Comparison of ENCODE assay signal across 23 cellular contexts in the genomic region with DNA sequence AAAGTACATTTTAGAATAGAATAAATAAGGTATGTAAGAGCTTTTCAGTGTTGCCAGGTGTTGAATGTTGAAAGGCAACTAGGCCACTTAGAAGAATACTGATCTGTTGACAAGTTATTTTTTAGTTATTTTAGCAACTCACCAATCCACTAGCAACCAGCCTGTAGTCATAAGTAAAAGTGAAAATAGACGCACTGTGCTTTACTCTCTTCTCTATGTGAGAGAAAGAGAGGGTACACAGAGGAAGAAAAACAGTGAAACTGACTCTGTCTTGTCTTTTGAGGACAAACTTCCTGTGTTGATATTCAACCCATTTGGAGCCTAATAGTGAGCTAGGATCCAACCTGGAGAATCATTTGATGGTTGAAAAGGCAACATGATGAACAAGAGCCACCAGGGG.
A peak's percentile ranks its signal among the peaks of the same experiment; 100 is the strongest.
DNase-seq lines count a peak whose midpoint lies in the region; ATAC-seq, FAIRE-seq and TF ChIP-seq lines count a peak whose summit lies in the region.
"Had no signal": no experiment of that assay in that cellular context is flagged by ENCODE, and none has a peak within 500 bp of the region (broad histone marks: within the 10 kb centered on the region; RNA-seq: fewer than 3 reads in every experiment).

No MANE protein-coding gene starts in this region.

- FAIRE-seq in GM12892 (lab: Jason Lieb, UNC), result peak; percentile 51
- FAIRE-seq: G401.6, HTR-8/SVneo had no signal

- ATAC-seq in GM21390 (IDR thresholded peaks at IDR 0.05; ENCODE audit: unreplicated experiment) (peak; percentile 65), HG02798 (IDR thresholded peaks at IDR 0.05; ENCODE audit: poor library complexity, unreplicated experiment) (peak; percentile 57)
- ATAC-seq in activated CD8-positive, alpha-beta T cell treated with anti-CD3 and anti-CD28 coated beads, Interleukin-2, amount 10 ng/mL, durations not matched to agents 7 days and 5 days, result no peak
- ATAC-seq: CD8-positive, alpha-beta T cell; Panc1 had no signal

- TF ChIP-seq POLR2A in GM12892 (IDR thresholded peaks at IDR 0.05; ENCODE audit: low read depth, low read length), result no peak

- H3K36me3 Mint-ChIP-seq in chondrocyte (ENCODE audit: low read depth) (no peaks in the 10 kb centered on the region), H9 (ENCODE audit: insufficient read depth in 1 of 3, low read depth in 3 of 3) (no peaks in the 10 kb centered on the region; a peak in 1 of 7 replicates)
- no peaks in the 10 kb centered on the region for H3K36me3 Mint-ChIP-seq in activated CD8-positive, alpha-beta T cell treated with anti-CD3 and anti-CD28 coated beads, Interleukin-2, amount 10 ng/mL, durations not matched to agents 7 days and 5 days (ENCODE audit: low read depth)
- H3K36me3 Mint-ChIP-seq: CD8-positive, alpha-beta T cell had no signal

- no peaks in the 10 kb centered on the region for H3K27me3 ChIP-seq in H9 (ENCODE audit: insufficient read depth, low read length)

- H3K4me1 Mint-ChIP-seq in chondrocyte (ENCODE audit: low read depth) (peaks cover 20% of the 10 kb centered on the region), H9 (peaks cover 10 to 11% of the 10 kb centered on the region in 2 experiments)
- H3K4me1 Mint-ChIP-seq in activated CD8-positive, alpha-beta T cell treated with anti-CD3 and anti-CD28 coated beads, Interleukin-2, amount 10 ng/mL, durations not matched to agents 7 days and 5 days (ENCODE audit: low read depth), result no peaks in the 10 kb centered on the region

- H3K14ac ChIP-seq in H9 (ENCODE audit: insufficient read depth, low read length), result no peak overlapping the region

- no peak overlapping the region for H3K18ac ChIP-seq in H9 (ENCODE audit: insufficient read length, low read depth, low read length)

- H3K27ac Mint-ChIP-seq in chondrocyte (ENCODE audit: unreplicated experiment) (no peak overlapping the region), H9 (no peak overlapping the region)
- no peak overlapping the region for H3K27ac Mint-ChIP-seq in activated CD8-positive, alpha-beta T cell treated with anti-CD3 and anti-CD28 coated beads, Interleukin-2, amount 10 ng/mL, durations not matched to agents 7 days and 5 days
- H3K27ac Mint-ChIP-seq: CD8-positive, alpha-beta T cell had no signal

- no peak overlapping the region for H4K5ac ChIP-seq in H9 (ENCODE audit: insufficient read length, low read depth, low read length)

- no peak overlapping the region for H3K9ac ChIP-seq in H9 (ENCODE audit: extremely low read depth, insufficient read length, low read length)
- H3K9ac ChIP-seq: SK-N-SH had no signal

- H3K4me3 Mint-ChIP-seq in chondrocyte (ENCODE audit: unreplicated experiment), result no peak overlapping the region
- no peak overlapping the region for H3K4me3 Mint-ChIP-seq in H9
- H3K4me3 Mint-ChIP-seq in activated CD8-positive, alpha-beta T cell treated with anti-CD3 and anti-CD28 coated beads, Interleukin-2, amount 10 ng/mL, durations not matched to agents 7 days and 5 days, result no peak overlapping the region
- H3K4me3 Mint-ChIP-seq: CD8-positive, alpha-beta T cell had no signal

- no peak overlapping the region for H2BK5ac ChIP-seq in H9 (ENCODE audit: insufficient read length, low read length)

- H3K79me2 ChIP-seq in H9 (ENCODE audit: insufficient read depth, low read length), result no peaks in the 10 kb centered on the region

- H3K4ac ChIP-seq in H9 (ENCODE audit: low read depth, low read length), result no peak overlapping the region

- H2BK120ac ChIP-seq in H9 (ENCODE audit: low read depth, low read length, poor library complexity, severe bottlenecking), result no peak overlapping the region

- no peak overlapping the region for H2AFZ ChIP-seq in H9 (ENCODE audit: low read length)

- POLR2A ChIA-PET in activated CD8-positive, alpha-beta T cell treated with anti-CD3 and anti-CD28 coated beads, Interleukin-2, amount 10 ng/mL, durations not matched to agents 7 days and 5 days (lab: Charles Lee), result no interaction called here

- H4K91ac ChIP-seq in H9 (ENCODE audit: insufficient read length, low read depth, low read length), result no peak overlapping the region

- CTCF ChIA-PET in activated CD8-positive, alpha-beta T cell treated with anti-CD3 and anti-CD28 coated beads, Interleukin-2, amount 10 ng/mL, durations not matched to agents 7 days and 5 days (lab: Charles Lee), result no interaction called here

- H3K4me1 ChIP-seq in H9 (ENCODE audit: insufficient read depth, low read length), result peaks cover 3% of the 10 kb centered on the region; the same call in 1 of the 2 replicates

- no peak overlapping the region for H3T11ph ChIP-seq in H9 (ENCODE audit: low read length)

- H3K9me3 ChIP-seq in H9 (ENCODE audit: control insufficient read depth, low read depth, low read length), result no peaks in the 10 kb centered on the region
- H3K9me3 ChIP-seq: SK-N-SH had no signal

- no peak overlapping the region for H3K27ac ChIP-seq in H9 (ENCODE audit: insufficient read length, low read depth, low read length)

- no peak overlapping the region for H2BK20ac ChIP-seq in H9 (ENCODE audit: low read depth, low read length, poor library complexity, severe bottlenecking)

- no CpG with 5 or more reads among the region's 1 CpG for WGBS in H9 (ENCODE audit: extremely low coverage, insufficient read length, low lambda C conversion rate)

- H3K56ac ChIP-seq in H9 (ENCODE audit: insufficient read length, low read depth, low read length), result no peak overlapping the region

- H3K23ac ChIP-seq in H9 (ENCODE audit: insufficient read length, low read depth, low read length), result no peak overlapping the region

- H2BK15ac ChIP-seq in H9 (ENCODE audit: low read depth, low read length), result no peak overlapping the region

- H3K23me2 ChIP-seq in H9 (ENCODE audit: insufficient read length, low read depth, low read length, poor library complexity, severe bottlenecking), result no peaks in the 10 kb centered on the region

- H3K27me3 Mint-ChIP-seq in chondrocyte (ENCODE audit: low read depth) (no peaks in the 10 kb centered on the region), H9 (ENCODE audit: low read depth) (no peaks in the 10 kb centered on the region)
- no peaks in the 10 kb centered on the region for H3K27me3 Mint-ChIP-seq in activated CD8-positive, alpha-beta T cell treated with anti-CD3 and anti-CD28 coated beads, Interleukin-2, amount 10 ng/mL, durations not matched to agents 7 days and 5 days (ENCODE audit: low read depth)

- no peaks in the 10 kb centered on the region for H3K79me1 ChIP-seq in H9 (ENCODE audit: insufficient read depth, low read depth, low read length, poor library complexity, severe bottlenecking)

- no peak overlapping the region for H2BK12ac ChIP-seq in H9 (ENCODE audit: insufficient read length, low read depth, low read length)

- no peak overlapping the region for H3K4me2 ChIP-seq in H9 (ENCODE audit: insufficient read depth, insufficient read length, low read length)
- H3K4me2 ChIP-seq: SK-N-SH had no signal

- DNase-seq in GM12892 (ENCODE audit: insufficient read length) (no peak), chondrocyte (ENCODE audit: low spot score) (no peak), H9 (no peak), DMS153 treated with DMSO at 0.1 percent for 48 hours (lab: John Stamatoyannopoulos, UW; ENCODE audit: unreplicated experiment) (no peak)
- DNase-seq in activated CD8-positive, alpha-beta T cell treated with anti-CD3 and anti-CD28 coated beads, Interleukin-2, amount 10 ng/mL, durations not matched to agents 7 days and 5 days, result no peak
- DNase-seq: 8988T; AML-193; C1 segment of cervical spinal cord; CD8-positive, alpha-beta T cell; KG1; NCI-H1092 treated with DMSO at 0.1 percent for 48 hours; NCI-H1436 treated with DMSO at 0.1 percent for 48 hours; NCI-H1930; NCI-H2227 treated with DMSO at 0.1 percent for 48 hours; NCI-H510A; NCI-H774; SIG-M5; SK-N-SH had no signal

- H4K8ac ChIP-seq in H9 (replicated peaks; ENCODE audit: insufficient read length, low read depth, low read length), result no peak overlapping the region

- H3K9me3 Mint-ChIP-seq in chondrocyte (ENCODE audit: low read depth), result peaks cover 3% of the 10 kb centered on the region
- no peaks in the 10 kb centered on the region for H3K9me3 Mint-ChIP-seq in H9
- no peaks in the 10 kb centered on the region for H3K9me3 Mint-ChIP-seq in activated CD8-positive, alpha-beta T cell treated with anti-CD3 and anti-CD28 coated beads, Interleukin-2, amount 10 ng/mL, durations not matched to agents 7 days and 5 days (ENCODE audit: insufficient read depth)
- H3K9me3 Mint-ChIP-seq: CD8-positive, alpha-beta T cell had no signal

- TF ChIP-seq CTCF in chondrocyte (IDR thresholded peaks at IDR 0.05) (peak; percentile 30), H9 (conservative IDR thresholded peaks at IDR 0.05) (no peak)

- no peaks in the 10 kb centered on the region for H4K20me1 ChIP-seq in H9 (ENCODE audit: control insufficient read depth, insufficient read depth, insufficient read length)

- H2AK5ac ChIP-seq in H9 (ENCODE audit: insufficient read length, low read length), result no peak overlapping the region
